22 cellular contexts compared by ENCODE assay signal in genomic region chr7:47390914-47391313, GRCh38.
"Had no signal": no experiment of that assay in that cellular context is flagged by ENCODE, and none has a peak within 500 bp of the region (broad histone marks: within the 10 kb centered on the region; RNA-seq: fewer than 3 reads in every experiment).

No MANE protein-coding gene starts in this region.

- H3K27ac Mint-ChIP-seq: activated CD4-positive, alpha-beta T cell treated with anti-CD3 and anti-CD28 coated beads for 36 hours; activated T-cell treated with anti-CD3 and anti-CD28 coated beads, Interleukin-2, amount 50 U/mL, for 72 hours; naive thymus-derived CD4-positive, alpha-beta T cell; type B pancreatic cell; WTC11 had no signal

- H3K27ac ChIP-seq: ascending aorta, colonic mucosa, esophagus squamous epithelium, gastrocnemius medialis, heart left ventricle, thoracic aorta had no signal

- H3K4me1 Mint-ChIP-seq: activated CD4-positive, alpha-beta T cell treated with anti-CD3 and anti-CD28 coated beads for 36 hours; neural crest cell; WTC11 had no signal

- H3K9me3 Mint-ChIP-seq: activated naive CD4-positive, alpha-beta T cell treated with anti-CD3 and anti-CD28 coated beads, Interleukin-2, amount 50 U/mL, for 72 hours; activated T-cell treated with anti-CD3 and anti-CD28 coated beads, Interleukin-2, amount 50 U/mL, for 72 hours; neural crest cell; type B pancreatic cell; WTC11 had no signal

- H3K4me1 ChIP-seq: colonic mucosa had no signal

- H3K36me3 ChIP-seq: colonic mucosa had no signal

- DNase-seq: activated CD4-positive, alpha-beta T cell treated with anti-CD3 and anti-CD28 coated beads for 36 hours; activated CD4-positive, alpha-beta T cell treated with anti-CD3 and anti-CD28 coated beads, Interleukin-2, amount 50 U/mL, for 4 hours; activated T-cell treated with anti-CD3 and anti-CD28 coated beads, Interleukin-2, amount 50 U/mL, for 72 hours; colonic mucosa; esophagus squamous epithelium; gastrocnemius medialis; heart left ventricle; left cardiac atrium; naive thymus-derived CD4-positive, alpha-beta T cell; occipital lobe; stimulated activated CD4-positive, alpha-beta T cell treated with anti-CD3 and anti-CD28 coated beads, Interleukin-2, amount 100 ng/mL, for 48 hours; stimulated activated CD8-positive, alpha-beta memory T cell treated with anti-CD3 and anti-CD28 coated beads, Interleukin-4, amount 100 ng/mL, for 48 hours; stimulated activated naive CD4-positive, alpha-beta T cell treated with Interleukin-2 at 50 U/mL for 16 hours; T-helper 9 cell had no signal

- ATAC-seq: activated CD4-positive, alpha-beta T cell treated with anti-CD3 and anti-CD28 coated beads for 36 hours; activated naive CD4-positive, alpha-beta T cell treated with anti-CD3 and anti-CD28 coated beads, Interleukin-2, amount 50 U/mL, for 72 hours; activated T-cell treated with anti-CD3 and anti-CD28 coated beads, Interleukin-2, amount 50 U/mL, for 72 hours; gastrocnemius medialis; naive thymus-derived CD4-positive, alpha-beta T cell; WTC11 had no signal

- FAIRE-seq: islet of Langerhans had no signal

- H3K9me3 ChIP-seq: ascending aorta, colonic mucosa, esophagus squamous epithelium, gastrocnemius medialis, heart left ventricle, thoracic aorta had no signal

- H3K27me3 ChIP-seq: ascending aorta, colonic mucosa, gastrocnemius medialis, heart left ventricle had no signal

- H3K4me3 ChIP-seq: ascending aorta, colonic mucosa, esophagus squamous epithelium, gastrocnemius medialis, heart left ventricle, smooth muscle cell, thoracic aorta had no signal

- H3K36me3 Mint-ChIP-seq: activated naive CD4-positive, alpha-beta T cell treated with anti-CD3 and anti-CD28 coated beads, Interleukin-2, amount 50 U/mL, for 72 hours; naive thymus-derived CD4-positive, alpha-beta T cell had no signal

- H3K27me3 Mint-ChIP-seq: type B pancreatic cell had no signal

- H3K4me3 Mint-ChIP-seq: activated CD4-positive, alpha-beta T cell treated with anti-CD3 and anti-CD28 coated beads for 36 hours; activated T-cell treated with anti-CD3 and anti-CD28 coated beads, Interleukin-2, amount 50 U/mL, for 72 hours; naive thymus-derived CD4-positive, alpha-beta T cell; neural crest cell; type B pancreatic cell; WTC11 had no signal
